In the genomic region with DNA sequence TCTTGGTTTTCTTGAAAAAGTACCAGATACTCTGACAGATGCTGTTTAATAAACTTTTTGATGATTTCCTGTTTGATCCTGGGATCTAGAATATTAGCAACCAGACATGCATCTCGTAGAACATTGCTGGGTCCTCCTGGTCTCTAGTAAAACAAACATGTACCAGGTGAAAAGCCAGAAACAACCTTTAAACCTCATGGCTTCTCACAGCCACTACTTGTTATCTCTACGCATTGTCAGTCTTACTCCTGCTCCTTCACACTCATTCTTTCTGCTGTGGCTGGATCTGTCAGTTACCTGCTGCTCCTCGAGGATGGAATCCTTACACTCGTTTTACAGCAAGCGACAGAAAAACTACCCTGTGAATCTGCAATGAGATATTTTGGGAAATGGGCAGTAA, we compare ENCODE assay signal across 22 cellular contexts.
DNase-seq lines count a peak whose midpoint lies in the region; ATAC-seq and TF ChIP-seq lines count a peak whose summit lies in the region.
"Had no signal": no experiment of that assay in that cellular context is flagged by ENCODE, and none has a peak within 500 bp of the region (broad histone marks: within the 10 kb centered on the region; RNA-seq: fewer than 3 reads in every experiment).

No MANE protein-coding gene starts in this region.

- ATAC-seq in natural killer cell treated with Interleukin-12 subunit alpha and Interleukin-12 subunit beta and Interleukin-15 and Interleukin-18, amount 100 ng/mL, for 72 hours: peak in 1 of 2 donors; percentile 40
- no peak for ATAC-seq in natural killer cell
- ATAC-seq in activated naive CD8-positive, alpha-beta T cell treated with anti-CD3 and anti-CD28 coated beads, Interleukin-2, amount 50 U/mL, for 24 hours: no peak
- ATAC-seq: A549 had no signal

- H3K27me3 Mint-ChIP-seq in natural killer cell treated with Interleukin-12 subunit alpha and Interleukin-12 subunit beta and Interleukin-15 and Interleukin-18, amount 100 ng/mL, for 72 hours: no peaks in the 10 kb centered on the region
- no peaks in the 10 kb centered on the region for H3K27me3 Mint-ChIP-seq in natural killer cell (ENCODE audit: low read depth in 2 of 2)
- H3K27me3 Mint-ChIP-seq in activated naive CD8-positive, alpha-beta T cell treated with anti-CD3 and anti-CD28 coated beads, Interleukin-2, amount 50 U/mL, for 24 hours: no peaks in the 10 kb centered on the region
- H3K27me3 Mint-ChIP-seq: B cell had no signal

- H3K9me3 Mint-ChIP-seq in natural killer cell treated with Interleukin-12 subunit alpha and Interleukin-12 subunit beta and Interleukin-15 and Interleukin-18, amount 100 ng/mL, for 72 hours: no peaks in the 10 kb centered on the region
- H3K9me3 Mint-ChIP-seq in natural killer cell: no peaks in the 10 kb centered on the region
- no peaks in the 10 kb centered on the region for H3K9me3 Mint-ChIP-seq in activated naive CD8-positive, alpha-beta T cell treated with anti-CD3 and anti-CD28 coated beads, Interleukin-2, amount 50 U/mL, for 24 hours

- H3K27ac ChIP-seq in neutrophil (peak overlapping the region; percentile 87), testis (no peak overlapping the region)
- H3K27ac ChIP-seq: A549, HL-60 had no signal

- H3K36me3 Mint-ChIP-seq in natural killer cell treated with Interleukin-12 subunit alpha and Interleukin-12 subunit beta and Interleukin-15 and Interleukin-18, amount 100 ng/mL, for 72 hours: peaks cover 7% of the 10 kb centered on the region
- H3K36me3 Mint-ChIP-seq in natural killer cell: no peaks in the 10 kb centered on the region
- H3K36me3 Mint-ChIP-seq in activated naive CD8-positive, alpha-beta T cell treated with anti-CD3 and anti-CD28 coated beads, Interleukin-2, amount 50 U/mL, for 24 hours (ENCODE audit: low read depth): peaks cover 32% of the 10 kb centered on the region

- H3K4me1 Mint-ChIP-seq in natural killer cell treated with Interleukin-12 subunit alpha and Interleukin-12 subunit beta and Interleukin-15 and Interleukin-18, amount 100 ng/mL, for 72 hours (ENCODE audit: low read depth in 2 of 2): peaks cover 10 to 13% of the 10 kb centered on the region in 2 donors
- no peaks in the 10 kb centered on the region for H3K4me1 Mint-ChIP-seq in natural killer cell
- peaks cover 6% of the 10 kb centered on the region for H3K4me1 Mint-ChIP-seq in activated naive CD8-positive, alpha-beta T cell treated with anti-CD3 and anti-CD28 coated beads, Interleukin-2, amount 50 U/mL, for 24 hours
- H3K4me1 Mint-ChIP-seq: B cell had no signal

- no peak for DNase-seq in natural killer cell treated with Interleukin-12 subunit alpha and Interleukin-12 subunit beta and Interleukin-15 and Interleukin-18, amount 100 ng/mL, for 72 hours (ENCODE audit: low spot score)
- DNase-seq in natural killer cell (no peak), NCI-H2171 (lab: John Stamatoyannopoulos, UW) (no peak), testis (no peak)
- DNase-seq in activated naive CD8-positive, alpha-beta T cell treated with anti-CD3 and anti-CD28 coated beads, Interleukin-2, amount 50 U/mL, for 24 hours: no peak
- DNase-seq in central memory CD4-positive, alpha-beta T cell: no peak
- DNase-seq: DMS53, GDM1, GOT3, HCEC 1CT, KBM-7, NCI-H1092 treated with DMSO at 0.1 percent for 48 hours, NCI-H146, NCI-H2029, NCI-H226, NCI-H510A treated with DMSO at 0.1 percent for 48 hours, NCI-H82, Peyer's patch had no signal

- WGBS in testis, 2 donors: 92% methylated on average over 5 of the region's 5 CpGs

- no peak for TF ChIP-seq POLR2A in testis (IDR thresholded peaks at IDR 0.05)

- H3K27me3 ChIP-seq in neutrophil (no peaks in the 10 kb centered on the region), testis (no peaks in the 10 kb centered on the region)
- H3K27me3 ChIP-seq: Peyer's patch had no signal

- H3K9me3 ChIP-seq in neutrophil: no peaks in the 10 kb centered on the region
- H3K9me3 ChIP-seq in testis: no peaks in the 10 kb centered on the region
- H3K9me3 ChIP-seq: A549, Peyer's patch had no signal

- H3K27ac Mint-ChIP-seq in natural killer cell treated with Interleukin-12 subunit alpha and Interleukin-12 subunit beta and Interleukin-15 and Interleukin-18, amount 100 ng/mL, for 72 hours: peak overlapping the region; percentile 9 to 71
- no peak overlapping the region for H3K27ac Mint-ChIP-seq in natural killer cell
- H3K27ac Mint-ChIP-seq in activated naive CD8-positive, alpha-beta T cell treated with anti-CD3 and anti-CD28 coated beads, Interleukin-2, amount 50 U/mL, for 24 hours: peak overlapping the region; percentile 35
- H3K27ac Mint-ChIP-seq: B cell had no signal

- peaks cover 11% of the 10 kb centered on the region for H3K36me3 ChIP-seq in neutrophil
- no peaks in the 10 kb centered on the region for H3K36me3 ChIP-seq in testis (ENCODE audit: low read depth, missing control alignments)

- intact Hi-C loops in natural killer cell (cut with micrococcal nuclease): no loop called here
- intact Hi-C loops in testis (cut with DNase I; ENCODE audit: low total_unique reads): no loop called here

- no peak for TF ChIP-seq CTCF in natural killer cell (IDR thresholded peaks at IDR 0.05)
- TF ChIP-seq CTCF in neutrophil (IDR thresholded peaks at IDR 0.05): no peak
- TF ChIP-seq CTCF in testis (IDR thresholded peaks at IDR 0.05): no peak

- H3K4me1 ChIP-seq in neutrophil (ENCODE audit: control insufficient read depth in 1 of 2, insufficient read depth in 1 of 2, low read depth in 1 of 2, low read length in 1 of 2) (peaks cover 38 to 45% of the 10 kb centered on the region in 2 experiments), testis (peaks cover 2% of the 10 kb centered on the region)
- H3K4me1 ChIP-seq: A549 had no signal

- H3K4me3 ChIP-seq in neutrophil (ENCODE audit: low read depth in 1 of 2, low read length in 1 of 2) (no peak overlapping the region), testis (no peak overlapping the region)
- H3K4me3 ChIP-seq: A549 had no signal

- peak overlapping the region; percentile 11 for H3K4me3 Mint-ChIP-seq in natural killer cell treated with Interleukin-12 subunit alpha and Interleukin-12 subunit beta and Interleukin-15 and Interleukin-18, amount 100 ng/mL, for 72 hours
- H3K4me3 Mint-ChIP-seq in natural killer cell: no peak overlapping the region
- no peak overlapping the region for H3K4me3 Mint-ChIP-seq in activated naive CD8-positive, alpha-beta T cell treated with anti-CD3 and anti-CD28 coated beads, Interleukin-2, amount 50 U/mL, for 24 hours
- H3K4me3 Mint-ChIP-seq: B cell had no signal

Comparison
In these comparisons a context has a peak if more than half of its experiments do, and no peak if none do; other contexts are left out.
1. H3K27ac Mint-ChIP-seq: peak in natural killer cell treated with Interleukin-12 subunit alpha and Interleukin-12 subunit beta and Interleukin-15 and Interleukin-18, amount 100 ng/mL, for 72 hours (2 of 2) and activated naive CD8-positive, alpha-beta T cell treated with anti-CD3 and anti-CD28 coated beads, Interleukin-2, amount 50 U/mL, for 24 hours (single experiment); none in natural killer cell (0 of 2).